Comparison of ENCODE assay signal across 1 cellular context in the genomic region with DNA sequence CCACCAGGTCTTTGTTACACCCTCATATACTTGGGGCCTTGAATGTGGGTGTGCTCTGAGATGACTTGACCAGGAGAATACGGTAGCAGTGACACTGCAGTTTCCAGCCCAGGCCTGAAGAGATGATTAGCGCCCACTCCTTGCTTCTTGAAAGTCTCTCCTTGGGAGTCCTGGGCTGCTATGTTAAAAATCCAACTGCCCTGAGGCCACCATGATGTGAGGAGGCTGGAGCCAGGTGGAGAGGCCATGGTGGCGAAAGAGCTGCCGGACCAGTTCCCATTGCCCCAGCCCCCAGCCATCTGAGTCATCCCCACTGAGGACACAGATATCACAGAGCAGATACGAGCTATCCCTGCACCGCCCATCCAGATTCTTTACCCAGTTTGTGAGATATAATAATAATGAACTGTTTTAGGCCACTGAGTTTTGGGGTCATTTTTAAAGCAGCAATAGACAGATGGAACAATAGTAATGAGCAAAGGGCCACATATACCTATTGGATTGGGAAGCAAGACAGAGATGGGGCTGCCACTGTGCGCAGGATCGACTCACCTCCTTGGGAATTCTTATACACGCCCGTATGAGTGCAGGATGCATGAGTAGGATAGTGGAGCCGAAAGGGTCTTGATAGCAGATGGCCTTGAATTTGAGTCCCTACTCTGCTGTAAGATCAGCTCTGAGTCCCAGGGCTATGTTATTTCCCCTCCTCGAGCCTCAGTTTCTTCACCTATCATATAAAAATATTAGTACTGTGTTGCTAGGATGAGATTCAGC.
TF ChIP-seq lines count a peak whose summit lies in the region.

No MANE protein-coding gene starts in this region.

TF ChIP-seq in K562, 482 proteins besides CTCF, POLR2A, EP300 and RAD21 (continued from another document and continues in another):
- TF ChIP-seq, protein P1, sequence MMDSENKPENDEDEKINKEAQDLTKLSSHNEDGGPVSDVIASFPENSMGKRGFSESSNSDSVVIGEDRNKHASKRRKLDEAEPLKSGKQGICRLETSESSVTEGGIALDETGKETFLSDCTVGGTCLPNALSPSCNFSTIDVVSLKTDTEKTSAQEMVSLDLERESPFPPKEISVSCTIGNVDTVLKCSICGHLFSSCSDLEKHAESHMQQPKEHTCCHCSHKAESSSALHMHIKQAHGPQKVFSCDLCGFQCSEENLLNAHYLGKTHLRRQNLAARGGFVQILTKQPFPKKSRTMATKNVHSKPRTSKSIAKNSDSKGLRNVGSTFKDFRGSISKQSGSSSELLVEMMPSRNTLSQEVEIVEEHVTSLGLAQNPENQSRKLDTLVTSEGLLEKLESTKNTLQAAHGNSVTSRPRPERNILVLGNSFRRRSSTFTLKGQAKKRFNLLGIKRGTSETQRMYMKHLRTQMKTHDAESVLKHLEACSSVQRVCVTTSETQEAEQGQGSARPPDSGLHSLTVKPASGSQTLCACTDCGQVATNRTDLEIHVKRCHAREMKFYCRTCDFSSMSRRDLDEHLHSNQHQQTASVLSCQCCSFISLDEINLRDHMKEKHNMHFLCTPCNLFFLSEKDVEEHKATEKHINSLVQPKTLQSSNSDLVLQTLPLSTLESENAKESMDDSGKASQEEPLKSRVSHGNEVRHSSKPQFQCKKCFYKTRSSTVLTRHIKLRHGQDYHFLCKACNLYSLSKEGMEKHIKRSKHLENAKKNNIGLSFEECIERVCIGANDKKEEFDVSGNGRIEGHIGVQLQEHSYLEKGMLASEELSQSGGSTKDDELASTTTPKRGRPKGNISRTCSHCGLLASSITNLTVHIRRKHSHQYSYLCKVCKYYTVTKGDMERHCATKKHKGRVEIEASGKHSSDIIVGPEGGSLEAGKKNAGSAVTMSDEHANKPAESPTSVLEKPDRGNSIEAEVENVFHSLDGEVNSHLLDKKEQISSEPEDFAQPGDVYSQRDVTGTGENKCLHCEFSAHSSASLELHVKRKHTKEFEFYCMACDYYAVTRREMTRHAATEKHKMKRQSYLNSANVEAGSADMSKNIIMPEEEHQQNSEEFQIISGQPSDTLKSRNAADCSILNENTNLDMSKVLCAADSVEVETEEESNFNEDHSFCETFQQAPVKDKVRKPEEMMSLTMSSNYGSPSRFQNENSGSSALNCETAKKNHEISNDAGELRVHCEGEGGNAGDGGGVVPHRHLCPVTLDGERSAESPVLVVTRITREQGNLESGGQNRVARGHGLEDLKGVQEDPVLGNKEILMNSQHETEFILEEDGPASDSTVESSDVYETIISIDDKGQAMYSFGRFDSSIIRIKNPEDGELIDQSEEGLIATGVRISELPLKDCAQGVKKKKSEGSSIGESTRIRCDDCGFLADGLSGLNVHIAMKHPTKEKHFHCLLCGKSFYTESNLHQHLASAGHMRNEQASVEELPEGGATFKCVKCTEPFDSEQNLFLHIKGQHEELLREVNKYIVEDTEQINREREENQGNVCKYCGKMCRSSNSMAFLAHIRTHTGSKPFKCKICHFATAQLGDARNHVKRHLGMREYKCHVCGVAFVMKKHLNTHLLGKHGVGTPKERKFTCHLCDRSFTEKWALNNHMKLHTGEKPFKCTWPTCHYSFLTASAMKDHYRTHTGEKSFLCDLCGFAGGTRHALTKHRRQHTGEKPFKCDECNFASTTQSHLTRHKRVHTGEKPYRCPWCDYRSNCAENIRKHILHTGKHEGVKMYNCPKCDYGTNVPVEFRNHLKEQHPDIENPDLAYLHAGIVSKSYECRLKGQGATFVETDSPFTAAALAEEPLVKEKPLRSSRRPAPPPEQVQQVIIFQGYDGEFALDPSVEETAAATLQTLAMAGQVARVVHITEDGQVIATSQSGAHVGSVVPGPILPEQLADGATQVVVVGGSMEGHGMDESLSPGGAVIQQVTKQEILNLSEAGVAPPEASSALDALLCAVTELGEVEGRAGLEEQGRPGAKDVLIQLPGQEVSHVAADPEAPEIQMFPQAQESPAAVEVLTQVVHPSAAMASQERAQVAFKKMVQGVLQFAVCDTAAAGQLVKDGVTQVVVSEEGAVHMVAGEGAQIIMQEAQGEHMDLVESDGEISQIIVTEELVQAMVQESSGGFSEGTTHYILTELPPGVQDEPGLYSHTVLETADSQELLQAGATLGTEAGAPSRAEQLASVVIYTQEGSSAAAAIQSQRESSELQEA (IDR thresholded peaks at IDR 0.05; ENCODE audit: low read depth), result no peak
- peak; percentile 89 for TF ChIP-seq JUND (IDR thresholded peaks at IDR 0.05; ENCODE audit: borderline replicate concordance, low read depth, low read length)
- TF ChIP-seq JUND (tag; IDR thresholded peaks at IDR 0.05; ENCODE audit: borderline replicate concordance, low read depth, low read length), result peak; percentile 88; the same call in 2 of the 3 replicates
- no peak for TF ChIP-seq PRMT5 (CRISPR knock-in tag; IDR thresholded peaks at IDR 0.05)
- TF ChIP-seq, protein P2, sequence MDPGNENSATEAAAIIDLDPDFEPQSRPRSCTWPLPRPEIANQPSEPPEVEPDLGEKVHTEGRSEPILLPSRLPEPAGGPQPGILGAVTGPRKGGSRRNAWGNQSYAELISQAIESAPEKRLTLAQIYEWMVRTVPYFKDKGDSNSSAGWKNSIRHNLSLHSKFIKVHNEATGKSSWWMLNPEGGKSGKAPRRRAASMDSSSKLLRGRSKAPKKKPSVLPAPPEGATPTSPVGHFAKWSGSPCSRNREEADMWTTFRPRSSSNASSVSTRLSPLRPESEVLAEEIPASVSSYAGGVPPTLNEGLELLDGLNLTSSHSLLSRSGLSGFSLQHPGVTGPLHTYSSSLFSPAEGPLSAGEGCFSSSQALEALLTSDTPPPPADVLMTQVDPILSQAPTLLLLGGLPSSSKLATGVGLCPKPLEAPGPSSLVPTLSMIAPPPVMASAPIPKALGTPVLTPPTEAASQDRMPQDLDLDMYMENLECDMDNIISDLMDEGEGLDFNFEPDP (CRISPR knock-in tag; IDR thresholded peaks at IDR 0.05), result no peak
- no peak for TF ChIP-seq NCOA1 (IDR thresholded peaks at IDR 0.05; ENCODE audit: low read depth)
- TF ChIP-seq FOXK1 (CRISPR knock-in tag; IDR thresholded peaks at IDR 0.05; ENCODE audit: borderline replicate concordance), result no peak
- TF ChIP-seq DMBX1 (CRISPR knock-in tag; IDR thresholded peaks at IDR 0.05; ENCODE audit: borderline replicate concordance), result no peak
- peak; percentile 88 for TF ChIP-seq FOSL1 (tag; conservative IDR thresholded peaks at IDR 0.05)
- TF ChIP-seq, protein P3, sequence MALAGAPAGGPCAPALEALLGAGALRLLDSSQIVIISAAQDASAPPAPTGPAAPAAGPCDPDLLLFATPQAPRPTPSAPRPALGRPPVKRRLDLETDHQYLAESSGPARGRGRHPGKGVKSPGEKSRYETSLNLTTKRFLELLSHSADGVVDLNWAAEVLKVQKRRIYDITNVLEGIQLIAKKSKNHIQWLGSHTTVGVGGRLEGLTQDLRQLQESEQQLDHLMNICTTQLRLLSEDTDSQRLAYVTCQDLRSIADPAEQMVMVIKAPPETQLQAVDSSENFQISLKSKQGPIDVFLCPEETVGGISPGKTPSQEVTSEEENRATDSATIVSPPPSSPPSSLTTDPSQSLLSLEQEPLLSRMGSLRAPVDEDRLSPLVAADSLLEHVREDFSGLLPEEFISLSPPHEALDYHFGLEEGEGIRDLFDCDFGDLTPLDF (CRISPR knock-in tag; IDR thresholded peaks at IDR 0.05), result no peak
- peak; percentile 83 for TF ChIP-seq C11orf30 (IDR thresholded peaks at IDR 0.05; ENCODE audit: low read depth)
- TF ChIP-seq BACH1 (tag; IDR thresholded peaks at IDR 0.05), result 0 out of 2 replicates have a peak, but pooled peaks have one; percentile 26
- no peak for TF ChIP-seq MTA3 (IDR thresholded peaks at IDR 0.05; ENCODE audit: borderline replicate concordance)
- TF ChIP-seq RB1 (IDR thresholded peaks at IDR 0.05; ENCODE audit: low read depth), result no peak
- no peak for TF ChIP-seq NR2C2 (CRISPR knock-in tag; IDR thresholded peaks at IDR 0.05)
- no peak for TF ChIP-seq NR2C2 (tag; IDR thresholded peaks at IDR 0.05)
- TF ChIP-seq CTBP1 (IDR thresholded peaks at IDR 0.05; ENCODE audit: borderline replicate concordance), result no peak
- no peak for TF ChIP-seq ZNF146 (CRISPR knock-in tag; IDR thresholded peaks at IDR 0.05; ENCODE audit: unreplicated experiment)
- TF ChIP-seq, protein P4, sequence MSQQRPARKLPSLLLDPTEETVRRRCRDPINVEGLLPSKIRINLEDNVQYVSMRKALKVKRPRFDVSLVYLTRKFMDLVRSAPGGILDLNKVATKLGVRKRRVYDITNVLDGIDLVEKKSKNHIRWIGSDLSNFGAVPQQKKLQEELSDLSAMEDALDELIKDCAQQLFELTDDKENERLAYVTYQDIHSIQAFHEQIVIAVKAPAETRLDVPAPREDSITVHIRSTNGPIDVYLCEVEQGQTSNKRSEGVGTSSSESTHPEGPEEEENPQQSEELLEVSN (IDR thresholded peaks at IDR 0.05; ENCODE audit: borderline replicate concordance in 1 of 2, extremely low read depth in 1 of 2, insufficient read depth in 1 of 2, insufficient read length in 1 of 2, low read depth in 1 of 2, low read length in 1 of 2, poor library complexity in 1 of 2, severe bottlenecking in 1 of 2), result peak in 1 of 2 experiments; percentile 45
- TF ChIP-seq NCOR1 (IDR thresholded peaks at IDR 0.05), result no peak
- no peak for TF ChIP-seq ZNF165 (CRISPR knock-in tag; IDR thresholded peaks at IDR 0.05; ENCODE audit: borderline replicate concordance)
- TF ChIP-seq, protein P5, sequence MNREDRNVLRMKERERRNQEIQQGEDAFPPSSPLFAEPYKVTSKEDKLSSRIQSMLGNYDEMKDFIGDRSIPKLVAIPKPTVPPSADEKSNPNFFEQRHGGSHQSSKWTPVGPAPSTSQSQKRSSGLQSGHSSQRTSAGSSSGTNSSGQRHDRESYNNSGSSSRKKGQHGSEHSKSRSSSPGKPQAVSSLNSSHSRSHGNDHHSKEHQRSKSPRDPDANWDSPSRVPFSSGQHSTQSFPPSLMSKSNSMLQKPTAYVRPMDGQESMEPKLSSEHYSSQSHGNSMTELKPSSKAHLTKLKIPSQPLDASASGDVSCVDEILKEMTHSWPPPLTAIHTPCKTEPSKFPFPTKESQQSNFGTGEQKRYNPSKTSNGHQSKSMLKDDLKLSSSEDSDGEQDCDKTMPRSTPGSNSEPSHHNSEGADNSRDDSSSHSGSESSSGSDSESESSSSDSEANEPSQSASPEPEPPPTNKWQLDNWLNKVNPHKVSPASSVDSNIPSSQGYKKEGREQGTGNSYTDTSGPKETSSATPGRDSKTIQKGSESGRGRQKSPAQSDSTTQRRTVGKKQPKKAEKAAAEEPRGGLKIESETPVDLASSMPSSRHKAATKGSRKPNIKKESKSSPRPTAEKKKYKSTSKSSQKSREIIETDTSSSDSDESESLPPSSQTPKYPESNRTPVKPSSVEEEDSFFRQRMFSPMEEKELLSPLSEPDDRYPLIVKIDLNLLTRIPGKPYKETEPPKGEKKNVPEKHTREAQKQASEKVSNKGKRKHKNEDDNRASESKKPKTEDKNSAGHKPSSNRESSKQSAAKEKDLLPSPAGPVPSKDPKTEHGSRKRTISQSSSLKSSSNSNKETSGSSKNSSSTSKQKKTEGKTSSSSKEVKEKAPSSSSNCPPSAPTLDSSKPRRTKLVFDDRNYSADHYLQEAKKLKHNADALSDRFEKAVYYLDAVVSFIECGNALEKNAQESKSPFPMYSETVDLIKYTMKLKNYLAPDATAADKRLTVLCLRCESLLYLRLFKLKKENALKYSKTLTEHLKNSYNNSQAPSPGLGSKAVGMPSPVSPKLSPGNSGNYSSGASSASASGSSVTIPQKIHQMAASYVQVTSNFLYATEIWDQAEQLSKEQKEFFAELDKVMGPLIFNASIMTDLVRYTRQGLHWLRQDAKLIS (CRISPR knock-in tag; IDR thresholded peaks at IDR 0.05), result no peak
- TF ChIP-seq CBX5 (IDR thresholded peaks at IDR 0.05; ENCODE audit: borderline replicate concordance, low read depth), result no peak
- no peak for TF ChIP-seq TOE1 (IDR thresholded peaks at IDR 0.05; ENCODE audit: borderline replicate concordance)
- TF ChIP-seq TOE1 (CRISPR knock-in tag; IDR thresholded peaks at IDR 0.05; ENCODE audit: borderline replicate concordance, low read depth), result no peak
- TF ChIP-seq STAG1 (CRISPR knock-in tag; IDR thresholded peaks at IDR 0.05; ENCODE audit: borderline replicate concordance), result no peak
- TF ChIP-seq SMARCA4 (IDR thresholded peaks at IDR 0.05), result peak; percentile 42; the same call in 1 of the 2 replicates
- no peak for TF ChIP-seq EHMT2 (IDR thresholded peaks at IDR 0.05)
- TF ChIP-seq L3MBTL2 (IDR thresholded peaks at IDR 0.05), result peak; percentile 73; the same call in 1 of the 2 replicates
- TF ChIP-seq, protein P6, sequence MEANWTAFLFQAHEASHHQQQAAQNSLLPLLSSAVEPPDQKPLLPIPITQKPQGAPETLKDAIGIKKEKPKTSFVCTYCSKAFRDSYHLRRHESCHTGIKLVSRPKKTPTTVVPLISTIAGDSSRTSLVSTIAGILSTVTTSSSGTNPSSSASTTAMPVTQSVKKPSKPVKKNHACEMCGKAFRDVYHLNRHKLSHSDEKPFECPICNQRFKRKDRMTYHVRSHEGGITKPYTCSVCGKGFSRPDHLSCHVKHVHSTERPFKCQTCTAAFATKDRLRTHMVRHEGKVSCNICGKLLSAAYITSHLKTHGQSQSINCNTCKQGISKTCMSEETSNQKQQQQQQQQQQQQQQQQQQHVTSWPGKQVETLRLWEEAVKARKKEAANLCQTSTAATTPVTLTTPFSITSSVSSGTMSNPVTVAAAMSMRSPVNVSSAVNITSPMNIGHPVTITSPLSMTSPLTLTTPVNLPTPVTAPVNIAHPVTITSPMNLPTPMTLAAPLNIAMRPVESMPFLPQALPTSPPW (CRISPR knock-in tag; IDR thresholded peaks at IDR 0.05), result peak; percentile 21; the same call in 1 of the 2 replicates
- no peak for TF ChIP-seq ZC3H4 (CRISPR knock-in tag; IDR thresholded peaks at IDR 0.05; ENCODE audit: borderline replicate concordance)
- no peak for TF ChIP-seq SRF (CRISPR knock-in tag; IDR thresholded peaks at IDR 0.05)
- no peak for TF ChIP-seq BMI1 (IDR thresholded peaks at IDR 0.05; ENCODE audit: low read length)
- TF ChIP-seq IFI16 (CRISPR knock-in tag; IDR thresholded peaks at IDR 0.05), result no peak
- TF ChIP-seq RAD51 (IDR thresholded peaks at IDR 0.05; ENCODE audit: borderline replicate concordance, low read depth), result no peak
- no peak for TF ChIP-seq U2AF1 (optimal IDR thresholded peaks at IDR 0.05; ENCODE audit: low read depth, low read length)
- TF ChIP-seq CREB1 (IDR thresholded peaks at IDR 0.05), result no peak
- no peak for TF ChIP-seq CREB1 (CRISPR knock-in tag; IDR thresholded peaks at IDR 0.05)
- TF ChIP-seq RBM14 (IDR thresholded peaks at IDR 0.05; ENCODE audit: borderline replicate concordance, insufficient read depth, low read depth, low read length), result no peak
- TF ChIP-seq ZNF263 (CRISPR knock-in tag; IDR thresholded peaks at IDR 0.05; ENCODE audit: borderline replicate concordance), result peak; percentile 50; the same call in 1 of the 2 replicates
- TF ChIP-seq KDM4B (IDR thresholded peaks at IDR 0.05; ENCODE audit: borderline replicate concordance in 2 of 2, low read depth in 1 of 2), result no peak
- 0 out of 2 replicates have a peak, but pooled peaks have one; percentile 22 for TF ChIP-seq ETV5 (CRISPR knock-in tag; IDR thresholded peaks at IDR 0.05; ENCODE audit: low read depth)
- TF ChIP-seq TSC22D4 (tag; IDR thresholded peaks at IDR 0.05), result no peak
- TF ChIP-seq, protein P7, sequence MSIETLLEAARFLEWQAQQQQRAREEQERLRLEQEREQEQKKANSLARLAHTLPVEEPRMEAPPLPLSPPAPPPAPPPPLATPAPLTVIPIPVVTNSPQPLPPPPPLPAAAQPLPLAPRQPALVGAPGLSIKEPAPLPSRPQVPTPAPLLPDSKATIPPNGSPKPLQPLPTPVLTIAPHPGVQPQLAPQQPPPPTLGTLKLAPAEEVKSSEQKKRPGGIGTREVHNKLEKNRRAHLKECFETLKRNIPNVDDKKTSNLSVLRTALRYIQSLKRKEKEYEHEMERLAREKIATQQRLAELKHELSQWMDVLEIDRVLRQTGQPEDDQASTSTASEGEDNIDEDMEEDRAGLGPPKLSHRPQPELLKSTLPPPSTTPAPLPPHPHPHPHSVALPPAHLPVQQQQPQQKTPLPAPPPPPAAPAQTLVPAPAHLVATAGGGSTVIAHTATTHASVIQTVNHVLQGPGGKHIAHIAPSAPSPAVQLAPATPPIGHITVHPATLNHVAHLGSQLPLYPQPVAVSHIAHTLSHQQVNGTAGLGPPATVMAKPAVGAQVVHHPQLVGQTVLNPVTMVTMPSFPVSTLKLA (conservative IDR thresholded peaks at IDR 0.05), result 0 out of 4 replicates have a peak, but pooled peaks of 1 of the 2 experiments have one; percentile 15
